In the genomic region with DNA sequence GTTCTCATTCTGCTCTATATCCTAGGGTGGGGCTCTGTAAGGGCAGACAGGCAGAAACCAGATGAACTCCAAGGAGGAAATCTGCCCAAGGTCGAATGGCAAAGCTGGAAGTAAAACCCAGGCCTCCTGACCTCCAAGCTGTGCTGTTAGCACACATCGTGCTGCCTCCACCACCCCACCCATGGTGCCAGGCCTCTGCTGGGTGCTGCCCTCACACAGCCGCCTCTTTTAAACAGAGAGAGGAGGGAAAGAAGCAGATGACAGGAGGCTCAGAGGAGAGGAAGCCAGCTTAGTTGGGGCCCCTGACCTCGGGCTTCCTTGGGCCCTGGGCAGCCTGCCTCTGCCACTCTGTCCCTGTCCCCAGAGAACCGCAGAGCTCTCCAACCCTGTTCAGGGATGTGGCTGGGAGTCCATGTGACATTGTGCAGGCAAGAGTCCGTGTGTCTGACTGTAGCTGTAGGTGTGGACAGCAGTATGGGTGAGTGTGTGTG, we compare ENCODE assay signal across 8 cellular contexts. TPM values are rescaled to one million over a fixed set of nuclear protein-coding genes. Genes with fewer than 3 reads are reported as not detected.
A peak's percentile ranks its signal among the peaks of the same experiment; 100 is the strongest.
DNase-seq lines count a peak whose midpoint lies in the region; ATAC-seq and TF ChIP-seq lines count a peak whose summit lies in the region.

No MANE protein-coding gene starts in this region.

- H2AFZ ChIP-seq in osteoblast (ENCODE audit: low read length), result no peak overlapping the region

- peaks cover 2% of the 10 kb centered on the region; the same call in 1 of the 2 replicates for H3K36me3 ChIP-seq in BJ (ENCODE audit: control insufficient read depth, insufficient read depth, low read length)
- peaks cover 14% of the 10 kb centered on the region for H3K36me3 ChIP-seq in osteoblast (ENCODE audit: insufficient read depth, low read length)

- H3K4me2 ChIP-seq in osteoblast (ENCODE audit: insufficient read depth, low read length), result peak overlapping the region; percentile 97

- no peaks in the 10 kb centered on the region for H3K36me3 Mint-ChIP-seq in activated T-helper 17 cell treated with anti-CD3 and anti-CD28 coated beads, Interleukin-2, amount 50 U/mL, for 72 hours (ENCODE audit: low read depth)

- DNase-seq in BJ (ENCODE audit: low read depth) (no peak), glomerular visceral epithelial cell (ENCODE audit: extremely low spot score) (peak; percentile 17), osteoblast (ENCODE audit: insufficient read length, low spot score, missing footprints) (peak; percentile 91), HPDE6-E6E7 (ENCODE audit: extremely low spot score) (no peak), activated gamma-delta T cell treated with Interleukin-2 at 50 U/mL for 16 hours (no peak)

- H3K9me3 Mint-ChIP-seq in activated T-helper 17 cell treated with anti-CD3 and anti-CD28 coated beads, Interleukin-2, amount 50 U/mL, for 72 hours, result no peaks in the 10 kb centered on the region

- ATAC-seq in activated T-helper 17 cell treated with anti-CD3 and anti-CD28 coated beads, Interleukin-2, amount 50 U/mL, for 72 hours (replicated peaks), result no peak
- no peak for ATAC-seq in HG02798 (IDR thresholded peaks at IDR 0.05; ENCODE audit: poor library complexity, unreplicated experiment)
- no peak for ATAC-seq in GM18907 (IDR thresholded peaks at IDR 0.05; ENCODE audit: unreplicated experiment)

- no peaks in the 10 kb centered on the region for H3K9me3 ChIP-seq in osteoblast (ENCODE audit: low read depth, low read length)

- POLR2A ChIA-PET in BJ (lab: Charles Lee), result interaction anchor here (0.6 kb wide), 1 partner anchor 51 kb away, joined by 3 read pairs; a partner anchor contains a TSS

- H3K27ac ChIP-seq in osteoblast (ENCODE audit: low read depth, low read length), result peak overlapping the region; percentile 97

- TF ChIP-seq CTCF in BJ (IDR thresholded peaks at IDR 0.05; ENCODE audit: insufficient read depth, low read depth, low read length) (no peak), osteoblast (IDR thresholded peaks at IDR 0.05; ENCODE audit: extremely low read depth, low read depth, low read length) (no peak)

- H3K4me3 Mint-ChIP-seq in activated T-helper 17 cell treated with anti-CD3 and anti-CD28 coated beads, Interleukin-2, amount 50 U/mL, for 72 hours, result peak overlapping the region; percentile 37

- no peak overlapping the region for H3K27ac Mint-ChIP-seq in activated T-helper 17 cell treated with anti-CD3 and anti-CD28 coated beads, Interleukin-2, amount 50 U/mL, for 72 hours

- H3K4me1 Mint-ChIP-seq in activated T-helper 17 cell treated with anti-CD3 and anti-CD28 coated beads, Interleukin-2, amount 50 U/mL, for 72 hours, result peaks cover 6% of the 10 kb centered on the region

- H3K4me3 ChIP-seq in BJ (ENCODE audit: low read depth, low read length), result peak overlapping the region; percentile 76
- H3K4me3 ChIP-seq in osteoblast (ENCODE audit: insufficient read depth, low read length), result peak overlapping the region; percentile 76

- H3K27me3 ChIP-seq in BJ (ENCODE audit: control insufficient read depth, insufficient read depth, low read length) (no peaks in the 10 kb centered on the region), osteoblast (ENCODE audit: insufficient read depth, low read length) (no peaks in the 10 kb centered on the region)

- CTCF ChIA-PET in BJ (lab: Yijun Ruan, JAX), result interaction anchor here (3.7 to 6.6 kb wide), 2 partner anchors 11 to 72 kb away, joined by 23 to 44 read pairs; no protein-coding TSS in a partner anchor

- H3K4me1 ChIP-seq in osteoblast (ENCODE audit: insufficient read depth, low read length), result peaks cover 39% of the 10 kb centered on the region

- H3K27me3 Mint-ChIP-seq in activated T-helper 17 cell treated with anti-CD3 and anti-CD28 coated beads, Interleukin-2, amount 50 U/mL, for 72 hours, result peaks cover 31% of the 10 kb centered on the region

- peaks cover 61% of the 10 kb centered on the region for H3K79me2 ChIP-seq in osteoblast (ENCODE audit: insufficient read depth, low read length)

- H4K20me1 ChIP-seq in osteoblast (ENCODE audit: insufficient read depth, low read length), result peaks cover 21% of the 10 kb centered on the region

RNA-seq across cellular contexts. Expression of a gene that starts 1.1 kb away (rescaled TPM):
- polyA plus RNA-seq in BJ (2011; rRNA removed), result 57.3 and 60.5 TPM in 2 replicates
- 29.3 and 34.6 TPM in 2 replicates for polyA minus RNA-seq in BJ (2011; rRNA and poly(A)+ RNA removed)
- not detected for total RNA-seq in activated T-helper 17 cell treated with anti-CD3 and anti-CD28 coated beads, Interleukin-2, amount 50 U/mL, for 72 hours
- 129 and 139 TPM in 2 replicates for total RNA-seq in osteoblast

RNA-seq across cellular contexts. Expression of a gene that starts 50.5 kb away (rescaled TPM):
- 67.0 and 102 TPM in 2 replicates for polyA plus RNA-seq in BJ (2011; rRNA removed)
- polyA minus RNA-seq in BJ (2011; rRNA and poly(A)+ RNA removed), result 64.0 and 72.0 TPM in 2 replicates
- total RNA-seq in activated T-helper 17 cell treated with anti-CD3 and anti-CD28 coated beads, Interleukin-2, amount 50 U/mL, for 72 hours, result 100 to 1,000 TPM; 237 to 326 TPM
- total RNA-seq in osteoblast, result 111 and 112 TPM in 2 replicates

RNA-seq across cellular contexts. Expression of a gene that starts 51.1 kb away (rescaled TPM):
- polyA plus RNA-seq in BJ (2011; rRNA removed), result 21.1 and 50.9 TPM in 2 replicates
- polyA minus RNA-seq in BJ (2011; rRNA and poly(A)+ RNA removed), result 5.8 and 6.4 TPM in 2 replicates
- 10 to 100 TPM; 52.9 to 68.0 TPM for total RNA-seq in activated T-helper 17 cell treated with anti-CD3 and anti-CD28 coated beads, Interleukin-2, amount 50 U/mL, for 72 hours
- 27.1 and 37.3 TPM in 2 replicates for total RNA-seq in osteoblast

Comparison
In these comparisons a context has a peak if more than half of its experiments do, and no peak if none do; other contexts are left out.
1. DNase-seq: peak in glomerular visceral epithelial cell (single experiment) and osteoblast (single experiment); none in BJ (single experiment), HPDE6-E6E7 (single experiment) and activated gamma-delta T cell treated with Interleukin-2 at 50 U/mL for 16 hours (single experiment).
2. RNA of a gene that starts 1.1 kb away (total RNA-seq): 129 to 139 TPM in osteoblast; not detected in activated T-helper 17 cell treated with anti-CD3 and anti-CD28 coated beads, Interleukin-2, amount 50 U/mL, for 72 hours; every median in the first group is over 100 times any median in the second.